7 cellular contexts compared by ENCODE assay signal in the genomic region with DNA sequence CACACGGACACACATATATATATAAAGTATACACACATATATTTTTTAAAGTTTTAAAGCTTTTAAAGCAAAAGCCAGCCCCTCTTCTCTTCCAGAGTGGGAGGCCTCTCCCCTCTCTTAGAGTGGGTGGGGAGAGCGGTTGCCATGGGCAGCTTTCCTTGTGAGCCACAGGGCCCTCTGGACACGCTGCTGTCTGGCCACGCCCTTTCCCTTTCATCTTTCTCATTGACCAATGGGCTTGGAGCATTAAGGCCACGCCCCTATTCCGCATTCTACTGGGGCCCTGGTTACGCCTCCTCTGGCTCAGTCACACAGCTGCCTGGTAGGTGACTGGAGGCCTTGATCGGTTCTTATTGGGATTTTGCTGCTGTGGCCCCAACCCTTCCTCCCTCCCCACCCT. TPM values are rescaled to one million over a fixed set of nuclear protein-coding genes. Genes with fewer than 3 reads are reported as not detected.
DNase-seq lines count a peak whose midpoint lies in the region; TF ChIP-seq lines count a peak whose summit lies in the region.
"Not testable (repeated sequence)": the region's sequence is repeated elsewhere in the genome, so short reads cannot be mapped to it uniquely, and the experiment has no call there.

Gene GOLGA8N, plus strand, starts transcription at position 306 of the 400 bp plus-strand sequence.

- not testable (repeated sequence) for H3K36me3 ChIP-seq in ascending aorta; left ventricle myocardium inferior; thymus (ENCODE audit: control insufficient read depth, insufficient read depth); vagina

- not testable (repeated sequence) for TF ChIP-seq POLR2A in vagina (IDR thresholded peaks at IDR 0.05)

- not testable (repeated sequence) for H3K27me3 ChIP-seq in ascending aorta; left ventricle myocardium inferior (ENCODE audit: low read depth); thymus (ENCODE audit: control insufficient read depth, insufficient read depth); vagina

- H3K4me1 ChIP-seq in ascending aorta; left ventricle myocardium inferior; thymus (ENCODE audit: control insufficient read depth, insufficient read depth, low read length); vagina: not testable (repeated sequence)

- H3K27ac ChIP-seq in ascending aorta; left ventricle myocardium inferior (replicated peaks); thymus (ENCODE audit: low read depth); vagina: not testable (repeated sequence)

- TF ChIP-seq CTCF in ascending aorta (IDR thresholded peaks at IDR 0.05); left ventricle myocardium inferior (IDR thresholded peaks at IDR 0.05; ENCODE audit: borderline replicate concordance); vagina (IDR thresholded peaks at IDR 0.05): not testable (repeated sequence)

- not testable (repeated sequence) for H3K4me3 ChIP-seq in ascending aorta; left ventricle myocardium inferior; thymus (ENCODE audit: low read length); vagina

- intact Hi-C loops in T-helper 2 cell treated with Interferon-gamma antibody and Interleukin-4, amounts not matched to agents 100 ng/mL and 5 ng/mL, for 36 hours (cut with micrococcal nuclease); ascending aorta (cut with DNase I); left ventricle myocardium inferior (cut with micrococcal nuclease); posterior vena cava (cut with DNase I); vagina (cut with DNase I): not testable (repeated sequence)

- H3K9me3 ChIP-seq in ascending aorta; left ventricle myocardium inferior (replicated peaks); thymus (ENCODE audit: control insufficient read depth); vagina: not testable (repeated sequence)

- 89% methylated on average over 1 of the region's 8 CpGs for WGBS in thymus

- DNase-seq in ascending aorta (ENCODE audit: low spot score in 2 of 2); left ventricle myocardium inferior; mucosa of gallbladder (ENCODE audit: low spot score); posterior vena cava (ENCODE audit: low spot score); vagina (ENCODE audit: extremely low spot score in 2 of 2): not testable (repeated sequence)

RNA-seq across cellular contexts. Expression of gene GOLGA8N, which starts in this region (rescaled TPM):
- 23.0 and 26.7 TPM in 2 replicates for total RNA-seq in T-helper 2 cell treated with Interferon-gamma antibody and Interleukin-4, amounts not matched to agents 100 ng/mL and 5 ng/mL, for 36 hours
- total RNA-seq in ascending aorta: 20.6 TPM
- 10.9 TPM for total RNA-seq in left ventricle myocardium inferior
- 12.2 TPM for total RNA-seq in mucosa of gallbladder
- total RNA-seq in posterior vena cava: 10 to 100 TPM; 11.9 to 19.4 TPM
- polyA plus RNA-seq in thymus: 13.8 TPM
- 13.8 TPM for total RNA-seq in vagina
